1 cellular context compared by ENCODE assay signal in the genomic region with DNA sequence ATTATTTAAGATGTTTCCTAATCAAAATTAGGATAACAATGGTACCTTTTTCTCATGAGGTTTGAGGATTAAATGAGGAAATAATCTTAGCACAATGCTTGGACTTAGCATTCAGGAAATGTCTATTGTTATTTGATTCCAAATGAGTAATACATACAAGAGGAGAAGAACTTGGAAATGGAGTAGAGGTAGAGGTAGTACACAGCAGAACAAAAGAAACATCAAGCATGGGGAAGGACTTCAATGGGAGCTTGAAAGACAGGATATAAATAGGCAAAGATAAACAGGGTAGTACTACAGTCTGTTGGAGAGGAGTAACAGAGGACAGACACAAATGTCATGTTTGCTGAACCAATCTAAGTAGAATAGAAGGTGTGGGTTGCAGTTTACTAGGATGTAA.
TF ChIP-seq lines count a peak whose summit lies in the region.

No MANE protein-coding gene starts in this region.

TF ChIP-seq in GM23338, 12 proteins besides CTCF, POLR2A, EP300 and RAD21 (continued from another document):
- no peak for TF ChIP-seq REST (IDR thresholded peaks at IDR 0.05; ENCODE audit: unreplicated experiment)
- TF ChIP-seq, protein P1, sequence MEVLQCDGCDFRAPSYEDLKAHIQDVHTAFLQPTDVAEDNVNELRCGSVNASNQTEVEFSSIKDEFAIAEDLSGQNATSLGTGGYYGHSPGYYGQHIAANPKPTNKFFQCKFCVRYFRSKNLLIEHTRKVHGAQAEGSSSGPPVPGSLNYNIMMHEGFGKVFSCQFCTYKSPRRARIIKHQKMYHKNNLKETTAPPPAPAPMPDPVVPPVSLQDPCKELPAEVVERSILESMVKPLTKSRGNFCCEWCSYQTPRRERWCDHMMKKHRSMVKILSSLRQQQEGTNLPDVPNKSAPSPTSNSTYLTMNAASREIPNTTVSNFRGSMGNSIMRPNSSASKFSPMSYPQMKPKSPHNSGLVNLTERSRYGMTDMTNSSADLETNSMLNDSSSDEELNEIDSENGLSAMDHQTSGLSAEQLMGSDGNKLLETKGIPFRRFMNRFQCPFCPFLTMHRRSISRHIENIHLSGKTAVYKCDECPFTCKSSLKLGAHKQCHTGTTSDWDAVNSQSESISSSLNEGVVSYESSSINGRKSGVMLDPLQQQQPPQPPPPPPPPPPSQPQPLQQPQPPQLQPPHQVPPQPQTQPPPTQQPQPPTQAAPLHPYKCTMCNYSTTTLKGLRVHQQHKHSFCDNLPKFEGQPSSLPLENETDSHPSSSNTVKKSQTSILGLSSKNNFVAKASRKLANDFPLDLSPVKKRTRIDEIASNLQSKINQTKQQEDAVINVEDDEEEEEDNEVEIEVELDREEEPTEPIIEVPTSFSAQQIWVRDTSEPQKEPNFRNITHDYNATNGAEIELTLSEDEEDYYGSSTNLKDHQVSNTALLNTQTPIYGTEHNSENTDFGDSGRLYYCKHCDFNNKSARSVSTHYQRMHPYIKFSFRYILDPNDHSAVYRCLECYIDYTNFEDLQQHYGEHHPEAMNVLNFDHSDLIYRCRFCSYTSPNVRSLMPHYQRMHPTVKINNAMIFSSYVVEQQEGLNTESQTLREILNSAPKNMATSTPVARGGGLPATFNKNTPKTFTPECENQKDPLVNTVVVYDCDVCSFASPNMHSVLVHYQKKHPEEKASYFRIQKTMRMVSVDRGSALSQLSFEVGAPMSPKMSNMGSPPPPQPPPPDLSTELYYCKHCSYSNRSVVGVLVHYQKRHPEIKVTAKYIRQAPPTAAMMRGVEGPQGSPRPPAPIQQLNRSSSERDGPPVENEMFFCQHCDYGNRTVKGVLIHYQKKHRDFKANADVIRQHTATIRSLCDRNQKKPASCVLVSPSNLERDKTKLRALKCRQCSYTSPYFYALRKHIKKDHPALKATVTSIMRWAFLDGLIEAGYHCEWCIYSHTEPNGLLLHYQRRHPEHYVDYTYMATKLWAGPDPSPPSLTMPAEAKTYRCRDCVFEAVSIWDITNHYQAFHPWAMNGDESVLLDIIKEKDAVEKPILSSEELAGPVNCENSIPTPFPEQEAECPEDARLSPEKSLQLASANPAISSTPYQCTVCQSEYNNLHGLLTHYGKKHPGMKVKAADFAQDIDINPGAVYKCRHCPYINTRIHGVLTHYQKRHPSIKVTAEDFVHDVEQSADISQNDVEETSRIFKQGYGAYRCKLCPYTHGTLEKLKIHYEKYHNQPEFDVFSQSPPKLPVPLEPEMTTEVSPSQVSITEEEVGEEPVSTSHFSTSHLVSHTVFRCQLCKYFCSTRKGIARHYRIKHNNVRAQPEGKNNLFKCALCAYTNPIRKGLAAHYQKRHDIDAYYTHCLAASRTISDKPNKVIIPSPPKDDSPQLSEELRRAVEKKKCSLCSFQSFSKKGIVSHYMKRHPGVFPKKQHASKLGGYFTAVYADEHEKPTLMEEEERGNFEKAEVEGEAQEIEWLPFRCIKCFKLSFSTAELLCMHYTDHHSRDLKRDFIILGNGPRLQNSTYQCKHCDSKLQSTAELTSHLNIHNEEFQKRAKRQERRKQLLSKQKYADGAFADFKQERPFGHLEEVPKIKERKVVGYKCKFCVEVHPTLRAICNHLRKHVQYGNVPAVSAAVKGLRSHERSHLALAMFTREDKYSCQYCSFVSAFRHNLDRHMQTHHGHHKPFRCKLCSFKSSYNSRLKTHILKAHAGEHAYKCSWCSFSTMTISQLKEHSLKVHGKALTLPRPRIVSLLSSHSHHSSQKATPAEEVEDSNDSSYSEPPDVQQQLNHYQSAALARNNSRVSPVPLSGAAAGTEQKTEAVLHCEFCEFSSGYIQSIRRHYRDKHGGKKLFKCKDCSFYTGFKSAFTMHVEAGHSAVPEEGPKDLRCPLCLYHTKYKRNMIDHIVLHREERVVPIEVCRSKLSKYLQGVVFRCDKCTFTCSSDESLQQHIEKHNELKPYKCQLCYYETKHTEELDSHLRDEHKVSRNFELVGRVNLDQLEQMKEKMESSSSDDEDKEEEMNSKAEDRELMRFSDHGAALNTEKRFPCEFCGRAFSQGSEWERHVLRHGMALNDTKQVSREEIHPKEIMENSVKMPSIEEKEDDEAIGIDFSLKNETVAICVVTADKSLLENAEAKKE (CRISPR knock-in tag; IDR thresholded peaks at IDR 0.05): no peak
